8 cellular contexts compared by ENCODE assay signal in the genomic region with DNA sequence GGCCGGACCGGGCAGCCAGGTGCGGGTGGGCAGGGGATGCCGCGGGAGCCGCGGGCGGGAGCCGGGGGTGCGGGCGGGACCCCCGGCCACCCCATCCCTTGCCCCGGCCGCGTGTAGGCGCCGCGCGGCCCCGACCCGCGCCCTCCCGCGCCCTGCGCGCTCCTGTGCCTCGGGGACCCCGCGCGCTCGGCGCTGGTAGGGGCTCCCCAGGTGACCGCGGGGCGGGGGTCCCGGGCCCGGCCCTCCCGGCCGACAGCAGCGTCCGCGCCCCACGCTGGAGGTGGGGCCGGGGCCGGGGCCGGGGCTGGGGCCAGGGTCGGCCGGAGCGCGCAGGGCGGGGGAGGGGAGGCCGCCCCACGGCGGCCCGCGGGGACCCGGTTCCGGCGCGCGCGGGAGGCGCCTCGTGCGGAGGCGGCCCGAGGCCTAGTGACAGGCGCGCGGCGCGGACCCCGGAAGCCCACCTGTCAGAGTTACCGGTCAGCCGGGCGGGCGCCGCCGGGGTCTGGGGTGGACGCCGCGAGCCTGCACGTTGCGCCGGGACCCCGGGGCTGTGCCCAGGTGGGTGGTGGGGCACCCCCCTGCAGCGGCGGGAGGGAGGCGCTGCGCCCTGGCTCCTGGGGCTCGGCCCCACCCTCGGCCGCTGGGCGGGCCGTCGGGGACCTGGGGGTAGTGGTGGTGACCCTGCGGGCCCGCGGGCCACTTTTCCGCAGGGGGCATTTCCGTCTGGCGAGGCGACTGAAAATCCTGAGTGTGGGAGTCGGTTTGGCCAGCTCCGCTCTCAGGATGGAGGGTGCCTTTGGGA. TPM values are rescaled to one million over a fixed set of nuclear protein-coding genes. Genes with fewer than 3 reads are reported as not detected.
A peak's percentile ranks its signal among the peaks of the same experiment; 100 is the strongest.
DNase-seq lines count a peak whose midpoint lies in the region; ATAC-seq, FAIRE-seq and TF ChIP-seq lines count a peak whose summit lies in the region.

No MANE protein-coding gene starts in this region.

- H3K79me2 ChIP-seq in KMS-11 (ENCODE audit: insufficient read depth, low read depth), result peaks cover 43% of the 10 kb centered on the region

- H4K20me1 ChIP-seq in KMS-11 (ENCODE audit: insufficient read depth), result no peaks in the 10 kb centered on the region

- peaks cover 43% of the 10 kb centered on the region for H3K36me3 Mint-ChIP-seq in activated naive CD8-positive, alpha-beta T cell treated with anti-CD3 and anti-CD28 coated beads for 36 hours

- peaks cover 15% of the 10 kb centered on the region for H3K4me1 ChIP-seq in KMS-11 (ENCODE audit: low read depth, poor library complexity, severe bottlenecking)
- H3K4me1 ChIP-seq in iPS-15b (ENCODE audit: control insufficient read depth, insufficient read depth, low read length), result no peaks in the 10 kb centered on the region
- peaks cover 0 to 4% of the 10 kb centered on the region in 2 donors for H3K4me1 ChIP-seq in small intestine (ENCODE audit: control insufficient read depth in 2 of 2, insufficient read depth in 1 of 2, low read depth in 1 of 2, low read length in 1 of 2)

- no peaks in the 10 kb centered on the region for H3K36me3 ChIP-seq in KMS-11 (ENCODE audit: insufficient read depth)
- peaks cover 9% of the 10 kb centered on the region for H3K36me3 ChIP-seq in iPS-15b (ENCODE audit: control insufficient read depth, insufficient read depth, low read length)
- H3K36me3 ChIP-seq in small intestine (ENCODE audit: control insufficient read depth in 2 of 2, insufficient read depth in 2 of 2, low read length in 2 of 2), result peaks cover 0 to 4% of the 10 kb centered on the region in 2 donors

- H3K27ac ChIP-seq in KMS-11, result no peak overlapping the region
- H3K27ac ChIP-seq in small intestine (ENCODE audit: low read depth in 1 of 2, low read length in 1 of 2), result no peak overlapping the region
- H3K27ac ChIP-seq in caudate nucleus (ENCODE audit: low read depth, low read length), result no peak overlapping the region

- TF ChIP-seq CTCF in GM12864 (IDR thresholded peaks at IDR 0.05; ENCODE audit: low read depth, low read length, missing control alignments), result no peak
- TF ChIP-seq CTCF in KMS-11 (conservative IDR thresholded peaks at IDR 0.05; ENCODE audit: low read depth, low read length), result no peak

- H3K4me1 Mint-ChIP-seq in activated naive CD8-positive, alpha-beta T cell treated with anti-CD3 and anti-CD28 coated beads for 36 hours, result peaks cover 29% of the 10 kb centered on the region

- peak; percentile 33 for ATAC-seq in GM21737 (IDR thresholded peaks at IDR 0.05; ENCODE audit: unreplicated experiment)

- H3K4me3 ChIP-seq in GM12864 (ENCODE audit: low read depth, low read length), result peak overlapping the region; percentile 68
- no peak overlapping the region for H3K4me3 ChIP-seq in KMS-11 (IDR thresholded peaks at IDR 0.05; ENCODE audit: insufficient read depth, low read depth, low read length)
- H3K4me3 ChIP-seq in iPS-15b (ENCODE audit: low read depth, low read length), result peak overlapping the region; percentile 50
- H3K4me3 ChIP-seq in small intestine (ENCODE audit: low read depth in 1 of 2, low read length in 2 of 2), result peak overlapping the region; percentile 61 to 83

- H3K9ac ChIP-seq in KMS-11 (peak overlapping the region; percentile 62; the same call in 1 of the 2 replicates), iPS-15b (ENCODE audit: low read depth, low read length) (no peak overlapping the region)

- H3K27ac Mint-ChIP-seq in activated naive CD8-positive, alpha-beta T cell treated with anti-CD3 and anti-CD28 coated beads for 36 hours, result peak overlapping the region; percentile 89

- H3K4me2 ChIP-seq in KMS-11, result peak overlapping the region; percentile 42

- DNase-seq in GM12864 (ENCODE audit: low read depth), result no peak
- peak; percentile 59 for DNase-seq in activated naive CD8-positive, alpha-beta T cell treated with anti-CD3 and anti-CD28 coated beads for 36 hours
- DNase-seq in small intestine, result peak; percentile 18
- DNase-seq in MV-4-11 (lab: John Stamatoyannopoulos, UW), result no peak
- no peak for DNase-seq in caudate nucleus (lab: John Stamatoyannopoulos, UW)

- H3K27me3 Mint-ChIP-seq in activated naive CD8-positive, alpha-beta T cell treated with anti-CD3 and anti-CD28 coated beads for 36 hours, result peaks cover 4% of the 10 kb centered on the region

- no peak overlapping the region for H2AFZ ChIP-seq in KMS-11 (ENCODE audit: low read depth)

- H3K9me3 ChIP-seq in iPS-15b (ENCODE audit: control insufficient read depth, insufficient read depth, low read length) (no peaks in the 10 kb centered on the region), small intestine (ENCODE audit: control insufficient read depth, low read depth) (no peaks in the 10 kb centered on the region)

- H3K4me3 Mint-ChIP-seq in activated naive CD8-positive, alpha-beta T cell treated with anti-CD3 and anti-CD28 coated beads for 36 hours, result peak overlapping the region; percentile 87

- H3K27me3 ChIP-seq in KMS-11 (ENCODE audit: insufficient read depth, low read depth) (no peaks in the 10 kb centered on the region), iPS-15b (ENCODE audit: control insufficient read depth, insufficient read depth, low read length) (no peaks in the 10 kb centered on the region), small intestine (ENCODE audit: control insufficient read depth in 2 of 2, insufficient read depth in 2 of 2, low read length in 2 of 2) (no peaks in the 10 kb centered on the region)

- WGBS in small intestine, 3 donors, result 0 to 1% (median 0%) methylated on average over 36 to 105 of the region's 105 CpGs

- no peaks in the 10 kb centered on the region for H3K9me3 Mint-ChIP-seq in activated naive CD8-positive, alpha-beta T cell treated with anti-CD3 and anti-CD28 coated beads for 36 hours

- FAIRE-seq in small intestine (lab: Jason Lieb, UNC), result no peak

RNA-seq across cellular contexts. Expression of a gene that starts 0.5 kb away (rescaled TPM):
- 100 to 1,000 TPM; 242 to 250 TPM for total RNA-seq in activated naive CD8-positive, alpha-beta T cell treated with anti-CD3 and anti-CD28 coated beads for 36 hours
- 10 to 100 TPM; 24.3 to 59.3 (median 43.2) TPM for polyA plus RNA-seq in small intestine

Comparison
In these comparisons a context has a peak if more than half of its experiments do, and no peak if none do; other contexts are left out.
1. DNase-seq: peak in activated naive CD8-positive, alpha-beta T cell treated with anti-CD3 and anti-CD28 coated beads for 36 hours (single experiment) and small intestine (single experiment); none in GM12864 (single experiment), MV-4-11 (single experiment) and caudate nucleus (0 of 61).